17 cellular contexts compared by ENCODE assay signal in the genomic region with DNA sequence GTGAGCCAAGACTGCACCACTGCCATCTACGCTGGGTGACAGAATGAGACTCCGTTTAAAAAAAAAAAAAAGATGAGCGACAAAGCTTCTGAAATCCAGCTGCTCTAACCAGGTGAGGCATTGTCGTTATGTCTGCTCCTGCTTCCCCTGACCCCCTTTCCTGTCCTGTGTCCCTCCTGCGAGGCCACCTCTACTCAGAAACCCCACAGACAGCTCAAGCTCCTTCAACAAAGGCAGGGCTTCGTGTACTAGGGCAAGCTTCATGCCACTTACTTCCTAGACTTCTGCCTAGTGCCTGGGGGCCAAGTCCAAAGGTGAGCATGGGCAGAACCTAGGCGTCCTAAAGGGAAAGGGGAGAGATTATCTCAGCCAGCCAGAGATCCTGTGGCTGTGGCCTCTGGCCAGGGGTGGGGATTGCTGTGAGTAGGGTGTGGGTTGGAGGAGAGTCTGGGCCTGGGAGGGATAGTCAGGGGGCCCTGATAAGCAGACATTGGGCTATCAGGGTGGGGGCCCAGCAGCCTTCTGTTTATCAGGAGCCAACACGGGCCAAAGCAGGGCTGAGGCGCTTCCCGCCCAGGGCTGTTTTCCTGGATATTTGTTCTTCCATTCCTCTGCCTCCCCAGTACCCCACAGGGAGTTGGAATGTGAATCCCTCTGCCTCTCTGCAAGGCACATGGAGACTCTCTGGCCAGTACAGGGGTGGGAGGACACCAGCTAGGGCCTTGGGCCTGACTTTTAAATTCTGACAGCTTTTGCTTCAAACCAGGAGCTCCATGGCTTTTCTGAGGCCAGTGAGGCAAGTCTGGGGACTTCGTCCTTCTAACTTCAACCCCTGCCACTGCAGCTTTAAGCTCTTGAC. TPM values are rescaled to one million over a fixed set of nuclear protein-coding genes. Genes with fewer than 3 reads are reported as not detected.
DNase-seq lines count a peak whose midpoint lies in the region; ATAC-seq and TF ChIP-seq lines count a peak whose summit lies in the region.
"Had no signal": no experiment of that assay in that cellular context is flagged by ENCODE, and none has a peak within 500 bp of the region (broad histone marks: within the 10 kb centered on the region; RNA-seq: fewer than 3 reads in every experiment).

No MANE protein-coding gene starts in this region.

- H3K4me1 ChIP-seq in BLaER1 (no peaks in the 10 kb centered on the region), colonic mucosa (no peaks in the 10 kb centered on the region), mucosa of descending colon (ENCODE audit: low read depth) (peaks cover 5% of the 10 kb centered on the region)
- H3K4me1 ChIP-seq: tibial artery had no signal

- TF ChIP-seq CTCF in colonic mucosa (IDR thresholded peaks at IDR 0.05) (no peak), mucosa of descending colon (IDR thresholded peaks at IDR 0.05) (no peak), osteocyte (IDR thresholded peaks at IDR 0.05) (no peak)

- H3K4me1 Mint-ChIP-seq in IgD-negative memory B cell (peaks cover 8 to 10% (median 10%) of the 10 kb centered on the region in 3 donors), osteocyte (ENCODE audit: unreplicated experiment) (peaks cover 9% of the 10 kb centered on the region)

- peak; percentile 95 for ATAC-seq in mucosa of descending colon
- ATAC-seq: activated CD8-positive, alpha-beta memory T cell treated with anti-CD3 and anti-CD28 coated beads, Interleukin-2, amount 10 ng/mL, durations not matched to agents 7 days and 5 days had no signal

- H3K9me3 ChIP-seq in BLaER1 (no peaks in the 10 kb centered on the region), colonic mucosa (no peaks in the 10 kb centered on the region), mucosa of descending colon (no peaks in the 10 kb centered on the region)
- H3K9me3 ChIP-seq: lower lobe of right lung, tibial artery had no signal

- H3K4me3 Mint-ChIP-seq in IgD-negative memory B cell: peak overlapping the region in 3 of 4 donors; percentile 1 to 90 (median 51)
- no peak overlapping the region for H3K4me3 Mint-ChIP-seq in osteocyte (ENCODE audit: unreplicated experiment)
- H3K4me3 Mint-ChIP-seq: activated CD8-positive, alpha-beta memory T cell treated with anti-CD3 and anti-CD28 coated beads, Interleukin-2, amount 10 ng/mL, durations not matched to agents 7 days and 5 days had no signal

- no peak overlapping the region for H3K4me2 ChIP-seq in BLaER1

- H3K27ac ChIP-seq in BLaER1 (no peak overlapping the region; the same call in 1 of the 2 replicates), colonic mucosa (peak overlapping the region; percentile 58)
- H3K27ac ChIP-seq: epithelial cell of prostate, lower lobe of right lung, tibial artery had no signal

- intact Hi-C loops in colonic mucosa (cut with DNase I): no loop called here
- intact Hi-C loops in mucosa of descending colon (cut with DNase I, micrococcal nuclease): no loop called here

- DNase-seq in colonic mucosa: peak; percentile 87
- DNase-seq in mucosa of descending colon: peak; percentile 80 to 81 (median 80)
- DNase-seq in SHP77 (lab: John Stamatoyannopoulos, UW): no peak
- no peak for DNase-seq in activated effector memory CD4-positive, alpha-beta T cell treated with anti-CD3 and anti-CD28 coated beads, Interleukin-2, amount 50 U/mL, for 16 hours
- no peak for DNase-seq in osteocyte (ENCODE audit: extremely low spot score, unreplicated experiment)
- DNase-seq in activated effector memory CD4-positive, alpha-beta T cell treated with Interleukin-2 at 50 U/mL for 16 hours: no peak
- DNase-seq: activated CD8-positive, alpha-beta memory T cell treated with anti-CD3 and anti-CD28 coated beads, Interleukin-2, amount 10 ng/mL, durations not matched to agents 7 days and 5 days; activated naive CD4-positive, alpha-beta T cell treated with anti-CD3 and anti-CD28 coated beads, Interleukin-2, amount 50 U/mL, for 16 hours; caudate nucleus; hypothalamus; Karpas-422; lower lobe of right lung; NCI-H1694 treated with DMSO at 0.1 percent for 48 hours; tibial artery had no signal

- H3K36me3 ChIP-seq in BLaER1 (peaks cover 20% of the 10 kb centered on the region), colonic mucosa (no peaks in the 10 kb centered on the region), mucosa of descending colon (ENCODE audit: low read depth) (no peaks in the 10 kb centered on the region)

- no peaks in the 10 kb centered on the region for H4K20me1 ChIP-seq in BLaER1

- no peaks in the 10 kb centered on the region for H3K9me3 Mint-ChIP-seq in IgD-negative memory B cell
- no peaks in the 10 kb centered on the region for H3K9me3 Mint-ChIP-seq in osteocyte (ENCODE audit: unreplicated experiment)

- no peaks in the 10 kb centered on the region for H3K27me3 ChIP-seq in BLaER1
- no peaks in the 10 kb centered on the region for H3K27me3 ChIP-seq in colonic mucosa
- H3K27me3 ChIP-seq: tibial artery had no signal

- peak overlapping the region; percentile 8 to 86 (median 33) for H3K27ac Mint-ChIP-seq in IgD-negative memory B cell
- no peak overlapping the region for H3K27ac Mint-ChIP-seq in osteocyte (ENCODE audit: unreplicated experiment)
- H3K27ac Mint-ChIP-seq: activated CD8-positive, alpha-beta memory T cell treated with anti-CD3 and anti-CD28 coated beads, Interleukin-2, amount 10 ng/mL, durations not matched to agents 7 days and 5 days had no signal

- H3K9ac ChIP-seq in BLaER1: 0 out of 2 replicates have a peak overlapping the region, but pooled peaks have one; percentile 29
- H3K9ac ChIP-seq in colonic mucosa (ENCODE audit: low read depth in 2 of 2, low read length in 2 of 2): peak overlapping the region in 1 of 2 donors; percentile 2

- H3K27me3 Mint-ChIP-seq in IgD-negative memory B cell: no peaks in the 10 kb centered on the region
- H3K27me3 Mint-ChIP-seq in osteocyte (ENCODE audit: unreplicated experiment): no peaks in the 10 kb centered on the region
- H3K27me3 Mint-ChIP-seq: activated CD8-positive, alpha-beta memory T cell treated with anti-CD3 and anti-CD28 coated beads, Interleukin-2, amount 10 ng/mL, durations not matched to agents 7 days and 5 days had no signal

- H3K36me3 Mint-ChIP-seq in IgD-negative memory B cell (no peaks in the 10 kb centered on the region), osteocyte (ENCODE audit: unreplicated experiment) (peaks cover 2% of the 10 kb centered on the region)

- H3K4me3 ChIP-seq in BLaER1 (no peak overlapping the region), colonic mucosa (no peak overlapping the region), mucosa of descending colon (no peak overlapping the region)
- H3K4me3 ChIP-seq: lower lobe of right lung, tibial artery had no signal

RNA-seq across cellular contexts. Expression of a gene that starts 10.4 kb away (rescaled TPM):
- polyA plus RNA-seq in IgD-negative memory B cell: 45.8 TPM
- total RNA-seq in colonic mucosa: 10 to 100 TPM; 34.7 to 72.0 TPM
- total RNA-seq in mucosa of descending colon: 10 to 100 TPM; 28.6 to 38.7 (median 35.9) TPM
- 38.3 and 38.5 TPM in 2 replicates for total RNA-seq in osteocyte

RNA-seq across cellular contexts. Expression of a gene that starts 22.6 kb away (rescaled TPM):
- polyA plus RNA-seq in IgD-negative memory B cell: 17.1 TPM
- total RNA-seq in colonic mucosa: 10 to 100 TPM; 27.9 to 35.4 TPM
- 10 to 100 TPM; 25.3 to 40.0 (median 30.0) TPM for total RNA-seq in mucosa of descending colon
- 19.4 and 21.2 TPM in 2 replicates for total RNA-seq in osteocyte

RNA-seq across cellular contexts. Expression of a gene that starts 32.3 kb away (rescaled TPM):
- polyA plus RNA-seq in IgD-negative memory B cell: 400 TPM
- total RNA-seq in colonic mucosa (100 to 1,000 TPM in 1 of 2 donors, 10 to 100 TPM in 1; 92.1 to 125 TPM), mucosa of descending colon (10 to 100 TPM; 87.9 to 98.0 (median 89.8) TPM), osteocyte (95.8 and 104 TPM in 2 replicates)

RNA-seq across cellular contexts. Expression of a gene that starts 37.7 kb away (rescaled TPM):
- 17.1 TPM for polyA plus RNA-seq in IgD-negative memory B cell
- total RNA-seq in colonic mucosa (10 to 100 TPM in 1 of 2 donors, 1 to 10 TPM in 1; 8.7 to 22.8 TPM), mucosa of descending colon (10 to 100 TPM in 1 of 3 donors, 1 to 10 TPM in 2; 7.1 to 10.1 (median 7.3) TPM), osteocyte (10.7 and 12.4 TPM in 2 replicates)

Comparison
In these comparisons a context has a peak if more than half of its experiments do, and no peak if none do; other contexts are left out.
1. DNase-seq: peak in colonic mucosa (single experiment) and mucosa of descending colon (3 of 3); none in SHP77 (0 of 2), activated effector memory CD4-positive, alpha-beta T cell treated with anti-CD3 and anti-CD28 coated beads, Interleukin-2, amount 50 U/mL, for 16 hours (single experiment), osteocyte (single experiment) and activated effector memory CD4-positive, alpha-beta T cell treated with Interleukin-2 at 50 U/mL for 16 hours (single experiment).